ENCODE assay signal across 12 cellular contexts in the genomic region with DNA sequence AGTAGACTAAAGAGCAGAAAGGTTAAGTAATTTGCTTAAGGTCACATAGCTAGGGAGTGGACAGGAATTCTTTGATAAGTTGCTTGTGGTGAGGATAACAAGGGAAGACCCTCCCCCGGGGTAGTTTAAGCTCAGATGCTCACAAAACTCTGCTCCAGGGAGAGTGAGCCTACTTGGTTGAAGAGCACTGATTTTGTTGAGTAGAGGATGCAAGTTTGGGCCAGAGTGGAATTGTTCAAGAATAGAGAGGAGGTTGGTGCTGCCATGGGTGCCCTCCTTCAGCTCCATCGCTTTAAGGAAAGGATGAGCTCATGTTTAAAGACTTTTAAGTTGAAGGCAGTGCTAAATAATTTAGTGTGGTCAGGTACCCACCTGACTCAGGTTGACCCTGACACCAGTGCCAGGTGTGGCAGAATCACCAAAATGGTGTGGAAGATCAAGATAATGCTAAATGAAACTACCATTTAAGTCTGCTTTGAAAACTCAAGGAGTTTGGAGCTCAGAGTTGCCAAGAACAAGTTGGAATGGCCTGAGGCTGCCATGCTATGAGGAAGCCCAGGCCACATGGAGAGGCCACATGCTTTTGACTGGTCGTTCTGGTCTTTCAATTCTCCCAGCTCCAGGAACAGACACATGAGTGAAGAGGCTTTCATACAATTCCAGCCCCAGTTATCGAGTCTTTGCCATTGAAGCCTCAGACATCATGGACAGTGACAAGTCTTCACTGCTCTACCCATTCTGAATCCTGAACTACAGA. TPM values are rescaled to one million over a fixed set of nuclear protein-coding genes. Genes with fewer than 3 reads are reported as not detected.
"Had no signal": no experiment of that assay in that cellular context is flagged by ENCODE, and none has a peak within 500 bp of the region (broad histone marks: within the 10 kb centered on the region; RNA-seq: fewer than 3 reads in every experiment).

No MANE protein-coding gene starts in this region.

- H3K27ac Mint-ChIP-seq: GM23338 had no signal

- H3K27ac ChIP-seq: KMS-11 had no signal

- FAIRE-seq: H1, H54, HTR-8/SVneo had no signal

- H3K9ac ChIP-seq: KMS-11 had no signal

- H2AFZ ChIP-seq: GM23338 had no signal

- DNase-seq: H9, HCEC 1CT, IMR-90, Karpas-422, KBM-7 had no signal

- H3K4me3 ChIP-seq: GM23338 had no signal

- H3K4me3 Mint-ChIP-seq: GM23338, H9 had no signal

- ATAC-seq: GM23338 had no signal

- H3K4me2 ChIP-seq: GM23338, KMS-11 had no signal

RNA-seq across cellular contexts. Expression of a gene that starts 8.0 kb away (rescaled TPM):
- total RNA-seq: HT-29, IMR-90, LHCN-M2 had no signal
- polyA plus RNA-seq: IMR-90 had no signal

RNA-seq across cellular contexts. Expression of a gene that starts 57.5 kb away (rescaled TPM):
- total RNA-seq: H9, HT-29, IMR-90, LHCN-M2 had no signal
- polyA plus RNA-seq: GM23338, IMR-90 had no signal
